8 cellular contexts compared by ENCODE assay signal in genomic region chr3:39384665-39385000, GRCh38. TPM values are rescaled to one million over a fixed set of nuclear protein-coding genes. Genes with fewer than 3 reads are reported as not detected.
DNase-seq lines count a peak whose midpoint lies in the region; ATAC-seq, FAIRE-seq and TF ChIP-seq lines count a peak whose summit lies in the region.

No MANE protein-coding gene starts in this region.

- POLR2A ChIA-PET in A549 (lab: Yijun Ruan, JAX): interaction anchor here (0.8 to 1.6 kb wide), 3 partner anchors 22 to 217 kb away, joined by 3 to 10 read pairs (median 3); partner anchors contain the start of gene RPSA

- H3K27ac ChIP-seq in A549 (peak overlapping the region in 1 of 2 experiments; percentile 53; a peak in 1 of 6 replicates), HUES6 (ENCODE audit: low read depth, low read length) (no peak overlapping the region), muscle layer of duodenum (ENCODE audit: low read length) (peak overlapping the region; percentile 31)

- CTCF ChIA-PET in A549 (lab: Yijun Ruan, JAX): interaction anchor here (1.0 to 1.3 kb wide), 3 partner anchors 21 to 93 kb away, joined by 3 to 4 read pairs (median 3); no protein-coding TSS in a partner anchor

- TF ChIP-seq CTCF in A549 (IDR thresholded peaks at IDR 0.05) (no peak), cardiac fibroblast (IDR thresholded peaks at IDR 0.05; ENCODE audit: low read depth, low read length) (no peak), D721Med (IDR thresholded peaks at IDR 0.05; ENCODE audit: insufficient read depth, missing control alignments) (no peak)

- H3K9me3 ChIP-seq in A549 (no peaks in the 10 kb centered on the region), HUES6 (ENCODE audit: control insufficient read depth, insufficient read depth, low read depth, low read length) (no peaks in the 10 kb centered on the region), muscle layer of duodenum (ENCODE audit: control insufficient read depth in 1 of 2, low read length in 2 of 2) (no peaks in the 10 kb centered on the region)

- DNase-seq in A549 (ENCODE audit: low read depth in 1 of 2, low spot score in 1 of 2) (no peak), cardiac fibroblast (ENCODE audit: low read depth in 2 of 2) (no peak), NCI-H2107 treated with DMSO at 0.1 percent for 48 hours (lab: John Stamatoyannopoulos, UW; ENCODE audit: unreplicated experiment) (no peak), NCI-H2107 (lab: John Stamatoyannopoulos, UW) (no peak), D721Med (ENCODE audit: insufficient read length, low spot score) (no peak)

- no peak for TF ChIP-seq EP300 in A549 (IDR thresholded peaks at IDR 0.05)

- peak overlapping the region; percentile 73 for H3K4me2 ChIP-seq in A549

- TF ChIP-seq RAD21 in A549 (conservative IDR thresholded peaks at IDR 0.05 in 1 of 2, IDR thresholded peaks at IDR 0.05 in 1 of 2): no peak

- peaks cover 8% of the 10 kb centered on the region for H3K36me3 ChIP-seq in HUES6 (ENCODE audit: control insufficient read depth, insufficient read depth, low read length)
- H3K36me3 ChIP-seq in muscle layer of duodenum (ENCODE audit: control insufficient read depth in 1 of 2, insufficient read depth in 2 of 2, low read length in 2 of 2): peaks cover 0 to 11% of the 10 kb centered on the region in 2 donors

- peaks cover 18% of the 10 kb centered on the region; the same call in 2 of the 3 replicates for H3K4me1 ChIP-seq in A549
- peaks cover 13% of the 10 kb centered on the region for H3K4me1 ChIP-seq in HUES6 (ENCODE audit: control insufficient read depth, insufficient read depth, low read length)
- H3K4me1 ChIP-seq in muscle layer of duodenum (ENCODE audit: control insufficient read depth in 1 of 2, insufficient read depth in 2 of 2, low read length in 2 of 2): peaks cover 0 to 13% of the 10 kb centered on the region in 2 donors

- WGBS in A549 (ENCODE audit: missing lambda C conversion rate): 60% methylated on average over 14 of the region's 14 CpGs

- FAIRE-seq in A549 (lab: Jason Lieb, UNC) (no peak), D721Med (lab: Jason Lieb, UNC) (no peak)

- H3K4me3 ChIP-seq in A549: peak overlapping the region; percentile 85
- peak overlapping the region; percentile 72 for H3K4me3 ChIP-seq in HUES6 (ENCODE audit: low read depth, low read length)
- peak overlapping the region; percentile 41 to 84 for H3K4me3 ChIP-seq in cardiac fibroblast (replicated peaks in 1 of 2; ENCODE audit: low read depth in 2 of 2, low read length in 2 of 2)
- peak overlapping the region; percentile 52 to 93 for H3K4me3 ChIP-seq in muscle layer of duodenum (ENCODE audit: low read depth in 1 of 2, low read length in 2 of 2)

- TF ChIP-seq POLR2A in A549 (IDR thresholded peaks at IDR 0.05; ENCODE audit: low read length): no peak

- H3K27me3 ChIP-seq in HUES6 (ENCODE audit: control insufficient read depth, insufficient read depth, low read length) (no peaks in the 10 kb centered on the region), muscle layer of duodenum (ENCODE audit: low read depth, low read length) (no peaks in the 10 kb centered on the region)

- ATAC-seq in A549 (no peak), GM21576 (IDR thresholded peaks at IDR 0.05; ENCODE audit: unreplicated experiment) (no peak)

- H3K9ac ChIP-seq in HUES6 (ENCODE audit: low read length): peak overlapping the region; percentile 38

TF ChIP-seq in A549, 52 proteins besides CTCF, POLR2A, EP300 and RAD21:
- no peak for TF ChIP-seq FOXS1 (CRISPR knock-in tag; IDR thresholded peaks at IDR 0.05)
- no peak for TF ChIP-seq SMC3 (IDR thresholded peaks at IDR 0.05)
- no peak for TF ChIP-seq ZSCAN20 (CRISPR knock-in tag; IDR thresholded peaks at IDR 0.05)
- TF ChIP-seq PBX3 (IDR thresholded peaks at IDR 0.05): no peak
- no peak for TF ChIP-seq CHD4 (IDR thresholded peaks at IDR 0.05; ENCODE audit: borderline replicate concordance)
- TF ChIP-seq HDAC2 (IDR thresholded peaks at IDR 0.05): no peak
- no peak for TF ChIP-seq HES2 (IDR thresholded peaks at IDR 0.05)
- TF ChIP-seq TFCP2L1 (CRISPR knock-in tag; IDR thresholded peaks at IDR 0.05): no peak
- no peak for TF ChIP-seq CBX2 (IDR thresholded peaks at IDR 0.05; ENCODE audit: borderline replicate concordance, low read depth)

RNA-seq across cellular contexts. Expression of gene SLC25A38, which starts 1.5 kb away (rescaled TPM):
- polyA plus RNA-seq in A549 (2011; rRNA removed) (52.8 and 53.0 TPM in 2 replicates), A549 (2017; fragmentation: RNase III; extraction: RNeasy Plus Mini Kit Qiagen cat#74134 plus additional on column Dnase treatment) (30.9 to 32.6 TPM (median 31.9 TPM) in 3 replicates)
- 33.1 and 41.2 TPM in 2 replicates for polyA plus RNA-seq in A549 (2012; cell fraction: cytosol; rRNA removed)
- polyA plus RNA-seq in A549 (2012; cell fraction: nucleus; rRNA removed): 41.4 and 46.3 TPM in 2 replicates
- polyA minus RNA-seq in A549 (2011; rRNA and poly(A)+ RNA removed): 48.3 and 54.1 TPM in 2 replicates

RNA-seq across cellular contexts. Expression of gene RPSA, which starts 21.9 kb away (rescaled TPM):
- 3,141 and 4,058 TPM in 2 replicates for polyA plus RNA-seq in A549 (2011; rRNA removed)
- 3,643 and 3,882 TPM in 2 replicates for polyA plus RNA-seq in A549 (2012; cell fraction: cytosol; rRNA removed)
- polyA plus RNA-seq in A549 (2012; cell fraction: nucleus; rRNA removed): 1,790 and 2,212 TPM in 2 replicates
- 2,484 to 2,571 TPM (median 2,497 TPM) in 3 replicates for polyA plus RNA-seq in A549 (2017; fragmentation: RNase III; extraction: RNeasy Plus Mini Kit Qiagen cat#74134 plus additional on column Dnase treatment)
- polyA minus RNA-seq in A549 (2011; rRNA and poly(A)+ RNA removed): 1,413 and 1,781 TPM in 2 replicates

RNA-seq across cellular contexts. Expression of gene CCR8, which starts 55.1 kb away (rescaled TPM):
- polyA plus RNA-seq in A549 (2011; rRNA removed) (not detected in 2 replicates), A549 (2017; fragmentation: RNase III; extraction: RNeasy Plus Mini Kit Qiagen cat#74134 plus additional on column Dnase treatment) (not detected in 3 replicates)
- polyA plus RNA-seq in A549 (2012; cell fraction: cytosol; rRNA removed): not detected in 2 replicates
- polyA plus RNA-seq in A549 (2012; cell fraction: nucleus; rRNA removed): not detected in 2 replicates
- polyA minus RNA-seq in A549 (2011; rRNA and poly(A)+ RNA removed): not detected in 2 replicates
